In the genomic region with DNA sequence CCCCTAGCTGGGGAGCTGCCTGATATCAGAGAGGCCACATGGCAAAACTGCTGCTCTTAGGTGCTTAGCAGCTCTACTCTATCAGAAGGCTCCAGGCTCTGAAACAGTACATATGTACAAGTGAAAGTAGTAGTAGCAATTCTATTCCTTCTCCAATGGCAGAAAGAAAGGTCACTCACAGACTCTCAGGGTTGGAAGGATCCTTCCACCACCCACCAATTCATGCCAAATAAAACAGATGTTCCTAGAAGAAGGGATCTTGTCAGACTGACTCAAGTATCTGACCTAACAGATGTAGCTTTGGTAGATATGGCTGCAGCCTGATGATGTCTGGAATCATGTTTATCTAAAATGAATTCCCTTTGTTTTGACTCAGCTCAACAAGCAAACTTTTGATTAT, we compare ENCODE assay signal across 20 cellular contexts. TPM values are rescaled to one million over a fixed set of nuclear protein-coding genes. Genes with fewer than 3 reads are reported as not detected.
DNase-seq lines count a peak whose midpoint lies in the region; ATAC-seq, FAIRE-seq and TF ChIP-seq lines count a peak whose summit lies in the region.
"Had no signal": no experiment of that assay in that cellular context is flagged by ENCODE, and none has a peak within 500 bp of the region (broad histone marks: within the 10 kb centered on the region; RNA-seq: fewer than 3 reads in every experiment).

No MANE protein-coding gene starts in this region.

- H3K4me2 ChIP-seq in K562 (ENCODE audit: insufficient read depth, low read length), result peak overlapping the region; percentile 37; the same call in 1 of the 2 replicates

- no TSS peak for BruUV-seq in K562 (replicated peaks; lab: Mats Ljungman, UMichigan)

- ATAC-seq in Right ventricle myocardium superior (ENCODE audit: poor library complexity) (peak; percentile 28), K562 (peak; percentile 95), right cardiac atrium (no peak), omental fat pad (ENCODE audit: low FRiP score) (no peak)

- CTCF ChIA-PET in K562 (lab: Yijun Ruan, JAX; ENCODE audit: low intra/inter-chr PET ratio), result no interaction called here

- H3K9me3 ChIP-seq in right atrium auricular region, result no peaks in the 10 kb centered on the region
- no peaks in the 10 kb centered on the region for H3K9me3 ChIP-seq in K562 (replicated peaks; ENCODE audit: control insufficient read depth, insufficient read depth, low read depth, low read length)
- no peaks in the 10 kb centered on the region for H3K9me3 ChIP-seq in right cardiac atrium (ENCODE audit: control insufficient read depth, low read length)
- H3K9me3 ChIP-seq in thyroid gland, result no peaks in the 10 kb centered on the region
- H3K9me3 ChIP-seq: Peyer's patch had no signal

- in situ Hi-C loops in K562 (cut with MboI), result no loop called here

- no peak overlapping the region; a peak in 1 of 4 replicates for H3K9ac ChIP-seq in K562 (ENCODE audit: insufficient read depth in 1 of 2, low read depth in 2 of 2, low read length in 2 of 2)

- H4K20me1 ChIP-seq in K562 (replicated peaks; ENCODE audit: control insufficient read depth, insufficient read depth, low read length), result no peaks in the 10 kb centered on the region; the same call in 1 of the 2 replicates

- H3K4me1 ChIP-seq in right atrium auricular region (peaks cover 0 to 8% of the 10 kb centered on the region in 2 donors), K562 (replicated peaks in 1 of 2; ENCODE audit: control insufficient read depth in 2 of 2, insufficient read depth in 2 of 2, low read length in 2 of 2) (peaks cover 3 to 15% of the 10 kb centered on the region in 2 experiments; a peak in 2 of 5 replicates), right cardiac atrium (ENCODE audit: control insufficient read depth, insufficient read depth, low read length) (peaks cover 2% of the 10 kb centered on the region), thyroid gland (peaks cover 36 to 46% of the 10 kb centered on the region in 2 donors)
- H3K4me1 ChIP-seq: Peyer's patch had no signal

- peak; percentile 88 for FAIRE-seq in K562 (lab: Jason Lieb, UNC)

- TF ChIP-seq CTCF in right atrium auricular region (IDR thresholded peaks at IDR 0.05) (no peak), K562 (IDR thresholded peaks at IDR 0.05 in 2 of 3, conservative IDR thresholded peaks at IDR 0.05 in 1 of 3; ENCODE audit: insufficient read depth in 2 of 3, low read depth in 1 of 3, low read length in 3 of 3) (no peak), thyroid gland (IDR thresholded peaks at IDR 0.05) (no peak), omental fat pad (IDR thresholded peaks at IDR 0.05) (no peak)

- no peaks in the 10 kb centered on the region for H3K9me1 ChIP-seq in K562 (ENCODE audit: control insufficient read depth, insufficient read depth, low read length)

- no peak for TF ChIP-seq EP300 in K562 (IDR thresholded peaks at IDR 0.05; ENCODE audit: low read length)

- TF ChIP-seq POLR2A in K562 (conservative IDR thresholded peaks at IDR 0.05) (no peak), thyroid gland (IDR thresholded peaks at IDR 0.05) (no peak)

- TF ChIP-seq RAD21 in K562 (CRISPR knock-in tag; conservative IDR thresholded peaks at IDR 0.05 in 1 of 2, IDR thresholded peaks at IDR 0.05 in 1 of 2), result no peak

- no peak overlapping the region for H3K4me3 ChIP-seq in right atrium auricular region
- no peak overlapping the region for H3K4me3 ChIP-seq in K562
- no peak overlapping the region for H3K4me3 ChIP-seq in right cardiac atrium (ENCODE audit: low read length)
- H3K4me3 ChIP-seq in thyroid gland (replicated peaks in 1 of 3), result no peak overlapping the region
- H3K4me3 ChIP-seq: Peyer's patch had no signal

- intact Hi-C loops in Right ventricle myocardium superior (cut with DNase I), result no loop called here
- intact Hi-C loops in K562 (cut with micrococcal nuclease), result no loop called here
- intact Hi-C loops in right cardiac atrium (cut with DNase I), result no loop called here
- intact Hi-C loops in thyroid gland (cut with DNase I), result no loop called here

- H3K27me3 ChIP-seq in right atrium auricular region (no peaks in the 10 kb centered on the region), K562 (ENCODE audit: control insufficient read depth in 2 of 2, insufficient read depth in 2 of 2, low read length in 2 of 2) (no peaks in the 10 kb centered on the region), right cardiac atrium (ENCODE audit: control insufficient read depth, insufficient read depth) (no peaks in the 10 kb centered on the region), thyroid gland (no peaks in the 10 kb centered on the region)
- H3K27me3 ChIP-seq: Peyer's patch had no signal

- DNase-seq in Right ventricle myocardium superior, result no peak
- DNase-seq in right atrium auricular region (ENCODE audit: low spot score), result no peak
- DNase-seq in K562 (ENCODE audit: extremely low read depth in 1 of 4, low spot score in 3 of 4), result peak; percentile 40 to 78 (median 59)
- DNase-seq in right cardiac atrium, result no peak
- DNase-seq in thyroid gland, result no peak
- DNase-seq in omental fat pad (ENCODE audit: low spot score), result no peak
- no peak for DNase-seq in effector CD4-positive, alpha-beta T cell
- no peak for DNase-seq in NCI-H69 (lab: John Stamatoyannopoulos, UW)
- DNase-seq: 8988T; CD4-positive, alpha-beta memory T cell; DMS79 treated with DMSO at 0.1 percent for 48 hours; HCEC 1CT; KBM-7; NCI-H1436; NCI-H2029; NCI-H510A; NCI-H82; Peyer's patch; SHP77 had no signal

- no peak overlapping the region for H2AFZ ChIP-seq in K562 (ENCODE audit: low read depth, low read length)

- H3K79me2 ChIP-seq in K562 (ENCODE audit: control insufficient read depth, insufficient read depth, low read length), result no peaks in the 10 kb centered on the region

- H3K36me3 ChIP-seq in right atrium auricular region (peaks cover 19% of the 10 kb centered on the region), K562 (ENCODE audit: control insufficient read depth, insufficient read depth, low read length) (peaks cover 26% of the 10 kb centered on the region), thyroid gland (no peaks in the 10 kb centered on the region)

- no peak overlapping the region for H3K27ac ChIP-seq in right atrium auricular region
- peak overlapping the region; percentile 58 for H3K27ac ChIP-seq in K562 (ENCODE audit: extremely low read depth, low read depth, low read length)
- H3K27ac ChIP-seq in right cardiac atrium (ENCODE audit: low read length), result peak overlapping the region; percentile 10
- peak overlapping the region; percentile 75 to 94 (median 87) for H3K27ac ChIP-seq in thyroid gland
- H3K27ac ChIP-seq: HL-60, Peyer's patch had no signal

- POLR2A ChIA-PET in K562 (lab: Yijun Ruan, JAX), result interaction anchor here (0.8 to 1.5 kb wide), 3 partner anchors 13 to 20 kb away, joined by 3 to 4 read pairs (median 3); no protein-coding TSS in a partner anchor

TF ChIP-seq in K562, 482 proteins besides CTCF, POLR2A, EP300 and RAD21 (continues in another document):
- peak; percentile 16; the same call in 1 of the 2 replicates for TF ChIP-seq FOXM1 (IDR thresholded peaks at IDR 0.05; ENCODE audit: low read depth)
- TF ChIP-seq FOXM1 (CRISPR knock-in tag; IDR thresholded peaks at IDR 0.05; ENCODE audit: low read depth), result no peak

RNA-seq across cellular contexts. Expression of gene ALDH18A1, which starts 8.0 kb away (rescaled TPM):
- 9.7 TPM for total RNA-seq in Right ventricle myocardium superior
- 10 to 100 TPM; 13.7 to 17.6 TPM for total RNA-seq in right atrium auricular region
- total RNA-seq in K562 (2011; cell fraction: chromatin; rRNA removed; ENCODE audit: low replicate concordance), result 22.7 and 31.3 TPM in 2 replicates
- total RNA-seq in K562 (2011; cell fraction: nucleolus; rRNA removed), result 22.3 and 28.0 TPM in 2 replicates
- 25.1 and 29.5 TPM in 2 replicates for total RNA-seq in K562 (2011; cell fraction: nucleoplasm; rRNA removed)
- total RNA-seq in K562 (2014; rRNA removed), result 43.8 and 49.6 TPM in 2 replicates
- 44.9 and 46.0 TPM in 2 replicates for total RNA-seq in K562 (2014; rRNA removed; fragmentation: Illumina TruSeq; extraction: Trizol)
- total RNA-seq in K562 (2015; rRNA removed; fragmentation: Illumina TruSeq; extraction: Trizol), result 41.3 and 42.4 TPM in 2 replicates
- 64.0 and 64.8 TPM in 2 replicates for total RNA-seq in K562 (2021)
- 62.1 and 83.3 TPM in 2 replicates for polyA plus RNA-seq in K562 (2011; rRNA removed)
- 50.0 and 61.4 TPM in 2 replicates for polyA plus RNA-seq in K562 (2011; cell fraction: cytosol; rRNA removed)
- polyA plus RNA-seq in K562 (2011; cell fraction: nucleus; rRNA removed), result 127 and 162 TPM in 2 replicates
- polyA plus RNA-seq in K562 (2012), result 27.1 and 35.3 TPM in 2 replicates
- 53.7 and 68.0 TPM in 2 replicates for polyA plus RNA-seq in K562 (2014; fragmentation: Illumina TruSeq; extraction: Trizol)
- polyA plus RNA-seq in K562 (2014; fragmentation: Nextera tagmentation; extraction: Ambion mirVana), result 10 to 100 TPM; 12.0 to 25.9 TPM
- 40.8 and 47.8 TPM in 2 replicates for polyA plus RNA-seq in K562 (2014; rRNA removed)
- polyA minus RNA-seq in K562 (2011; rRNA and poly(A)+ RNA removed), result 76.7 and 98.8 TPM in 2 replicates
- polyA minus RNA-seq in K562 (2011; cell fraction: cytosol; rRNA and poly(A)+ RNA removed), result 42.9 and 46.0 TPM in 2 replicates
- polyA minus RNA-seq in K562 (2011; cell fraction: nucleus; rRNA and poly(A)+ RNA removed), result 30.8 and 57.2 TPM in 2 replicates
- total RNA-seq in right cardiac atrium, result 10 to 100 TPM; 16.3 to 29.8 (median 19.9) TPM
- 6.9 TPM for polyA plus RNA-seq in right cardiac atrium
- total RNA-seq in thyroid gland, result 100 to 1,000 TPM in 2 of 4 donors, 10 to 100 TPM in 2; 66.6 to 134 (median 96.5) TPM
- 10 to 100 TPM; 23.5 to 35.2 (median 28.8) TPM for total RNA-seq in omental fat pad

RNA-seq across cellular contexts. Expression of gene TCTN3, which starts 29.2 kb away (rescaled TPM):
- total RNA-seq in Right ventricle myocardium superior, result 8.5 TPM
- 10 to 100 TPM; 14.1 to 15.6 TPM for total RNA-seq in right atrium auricular region
- total RNA-seq in K562 (2011; cell fraction: chromatin; rRNA removed; ENCODE audit: low replicate concordance), result 35.6 and 41.6 TPM in 2 replicates
- total RNA-seq in K562 (2011; cell fraction: nucleolus; rRNA removed), result 35.9 and 36.1 TPM in 2 replicates
- total RNA-seq in K562 (2011; cell fraction: nucleoplasm; rRNA removed), result 33.6 and 38.7 TPM in 2 replicates
- total RNA-seq in K562 (2014; rRNA removed), result 10.4 and 17.4 TPM in 2 replicates
- 15.2 TPM in 2 replicates for total RNA-seq in K562 (2014; rRNA removed; fragmentation: Illumina TruSeq; extraction: Trizol)
- 14.5 and 15.9 TPM in 2 replicates for total RNA-seq in K562 (2015; rRNA removed; fragmentation: Illumina TruSeq; extraction: Trizol)
- 17.1 and 19.8 TPM in 2 replicates for total RNA-seq in K562 (2021)
- 25.8 and 26.0 TPM in 2 replicates for polyA plus RNA-seq in K562 (2011; rRNA removed)
- polyA plus RNA-seq in K562 (2011; cell fraction: cytosol; rRNA removed), result 25.1 and 28.4 TPM in 2 replicates
- polyA plus RNA-seq in K562 (2011; cell fraction: nucleus; rRNA removed), result 25.5 and 28.7 TPM in 2 replicates
- 13.6 and 17.2 TPM in 2 replicates for polyA plus RNA-seq in K562 (2012)
- polyA plus RNA-seq in K562 (2014; fragmentation: Illumina TruSeq; extraction: Trizol), result 21.6 and 22.9 TPM in 2 replicates
- polyA plus RNA-seq in K562 (2014; fragmentation: Nextera tagmentation; extraction: Ambion mirVana), result 10 to 100 TPM; 16.3 to 24.3 TPM
- polyA plus RNA-seq in K562 (2014; rRNA removed), result 12.6 and 17.3 TPM in 2 replicates
- polyA minus RNA-seq in K562 (2011; rRNA and poly(A)+ RNA removed), result 24.1 and 28.6 TPM in 2 replicates
- polyA minus RNA-seq in K562 (2011; cell fraction: cytosol; rRNA and poly(A)+ RNA removed), result 22.2 and 23.4 TPM in 2 replicates
- 22.6 and 27.7 TPM in 2 replicates for polyA minus RNA-seq in K562 (2011; cell fraction: nucleus; rRNA and poly(A)+ RNA removed)
- total RNA-seq in right cardiac atrium, result 10 to 100 TPM; 15.3 to 18.5 (median 16.2) TPM
- 9.1 TPM for polyA plus RNA-seq in right cardiac atrium
- 10 to 100 TPM; 37.5 to 62.1 (median 51.8) TPM for total RNA-seq in thyroid gland
- 10 to 100 TPM; 24.1 to 27.1 (median 24.7) TPM for total RNA-seq in omental fat pad

Comparison
In these comparisons a context has a peak if more than half of its experiments do, and no peak if none do; other contexts are left out.
1. ATAC-seq: peak in Right ventricle myocardium superior (single experiment) and K562 (single experiment); none in right cardiac atrium (0 of 2) and omental fat pad (single experiment).
2. H3K27ac ChIP-seq: peak in K562 (single experiment), right cardiac atrium (single experiment) and thyroid gland (3 of 3); none in right atrium auricular region (0 of 2).
3. DNase-seq: peak in K562 (4 of 4); none in Right ventricle myocardium superior (single experiment), right atrium auricular region (single experiment), right cardiac atrium (0 of 3), thyroid gland (0 of 2), omental fat pad (single experiment), effector CD4-positive, alpha-beta T cell (single experiment) and NCI-H69 (single experiment).